16 cellular contexts compared by ENCODE assay signal in the genomic region with DNA sequence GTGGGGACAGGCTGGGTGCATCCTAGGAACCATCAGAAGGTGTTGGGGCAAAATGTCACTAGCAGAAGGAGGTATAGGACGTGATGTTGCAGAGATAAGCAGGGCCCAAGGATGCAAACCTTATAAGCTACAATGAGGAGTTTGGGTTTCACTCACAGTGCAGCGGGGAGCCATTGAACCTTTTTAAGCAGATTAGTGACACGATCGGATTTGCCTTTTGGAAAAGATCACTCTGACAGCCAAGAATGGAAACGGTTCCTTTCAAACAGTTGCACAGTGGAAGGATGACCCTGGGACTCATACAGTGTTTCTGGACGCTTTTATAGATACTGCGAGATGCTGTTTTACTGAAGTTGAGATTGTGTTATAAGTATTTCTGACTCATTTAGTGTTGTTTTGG.
A peak's percentile ranks its signal among the peaks of the same experiment; 100 is the strongest.
DNase-seq lines count a peak whose midpoint lies in the region; ATAC-seq and TF ChIP-seq lines count a peak whose summit lies in the region.
"Had no signal": no experiment of that assay in that cellular context is flagged by ENCODE, and none has a peak within 500 bp of the region (broad histone marks: within the 10 kb centered on the region; RNA-seq: fewer than 3 reads in every experiment).

No MANE protein-coding gene starts in this region.

- H3K27ac ChIP-seq in upper lobe of left lung, result no peak overlapping the region
- H3K27ac ChIP-seq: 22Rv1; BLaER1 treated with 17β-estradiol and CSF1 and Interleukin-3, amounts not matched to agents 10 nM and 100 nM had no signal

- ATAC-seq in upper lobe of left lung (ENCODE audit: low FRiP score in 2 of 2) (no peak), GM18502 (IDR thresholded peaks at IDR 0.05; ENCODE audit: poor library complexity, unreplicated experiment) (no peak)

- no peak for DNase-seq in T-helper 1 cell
- peak; percentile 47 for DNase-seq in NCI-H82 treated with DMSO at 0.1 percent for 48 hours (lab: John Stamatoyannopoulos, UW; ENCODE audit: unreplicated experiment)
- DNase-seq in endothelial cell (ENCODE audit: low spot score), result no peak
- DNase-seq in stimulated activated CD8-positive, alpha-beta memory T cell treated with anti-CD3 and anti-CD28 coated beads, Interleukin-4, amount 100 ng/mL, for 48 hours, result peak; percentile 9
- DNase-seq in activated gamma-delta T cell treated with Interleukin-2 at 50 U/mL for 16 hours, result no peak
- DNase-seq in upper lobe of left lung, result no peak
- DNase-seq: Calu3; CD4-positive, CD25-positive, alpha-beta regulatory T cell; DND-41; GDM1; GOT3 had no signal

- no peaks in the 10 kb centered on the region for H3K9me3 Mint-ChIP-seq in T-helper 1 cell treated with Interleukin-12 subunit alpha and Interleukin-12 subunit beta and Interleukin-4 antibody, amounts not matched to agents 30 μg/mL and 1 μg/mL, for 36 hours
- no peaks in the 10 kb centered on the region for H3K9me3 Mint-ChIP-seq in endothelial cell (ENCODE audit: unreplicated experiment)

- H3K36me3 Mint-ChIP-seq in T-helper 1 cell treated with Interleukin-12 subunit alpha and Interleukin-12 subunit beta and Interleukin-4 antibody, amounts not matched to agents 30 μg/mL and 1 μg/mL, for 36 hours (ENCODE audit: low read depth), result peaks cover 39% of the 10 kb centered on the region
- H3K36me3 Mint-ChIP-seq in endothelial cell (ENCODE audit: low read depth, unreplicated experiment), result peaks cover 8% of the 10 kb centered on the region

- no peaks in the 10 kb centered on the region for H3K4me1 Mint-ChIP-seq in T-helper 1 cell treated with Interleukin-12 subunit alpha and Interleukin-12 subunit beta and Interleukin-4 antibody, amounts not matched to agents 30 μg/mL and 1 μg/mL, for 36 hours (ENCODE audit: low read depth)
- H3K4me1 Mint-ChIP-seq in endothelial cell (ENCODE audit: unreplicated experiment), result peaks cover 43% of the 10 kb centered on the region

- no peak overlapping the region for H3K4me3 ChIP-seq in upper lobe of left lung
- H3K4me3 ChIP-seq: BLaER1 treated with 17β-estradiol and CSF1 and Interleukin-3, amounts not matched to agents 10 nM and 100 nM; HAP-1 had no signal

- no peaks in the 10 kb centered on the region for H3K4me1 ChIP-seq in upper lobe of left lung
- H3K4me1 ChIP-seq: BLaER1 treated with 17β-estradiol and CSF1 and Interleukin-3, amounts not matched to agents 10 nM and 100 nM; HAP-1 had no signal

- TF ChIP-seq EP300 in upper lobe of left lung (IDR thresholded peaks at IDR 0.05), result no peak

- TF ChIP-seq CTCF in endothelial cell (IDR thresholded peaks at IDR 0.05; ENCODE audit: unreplicated experiment) (no peak), upper lobe of left lung (IDR thresholded peaks at IDR 0.05) (no peak)

- H3K27me3 Mint-ChIP-seq in T-helper 1 cell treated with Interleukin-12 subunit alpha and Interleukin-12 subunit beta and Interleukin-4 antibody, amounts not matched to agents 30 μg/mL and 1 μg/mL, for 36 hours (ENCODE audit: low read depth), result no peaks in the 10 kb centered on the region
- H3K27me3 Mint-ChIP-seq in endothelial cell (ENCODE audit: unreplicated experiment), result peaks cover 5% of the 10 kb centered on the region
- H3K27me3 Mint-ChIP-seq: CD4-positive, CD25-positive, alpha-beta regulatory T cell had no signal

- H3K36me3 ChIP-seq in upper lobe of left lung, result peaks cover 0 to 4% (median 0%) of the 10 kb centered on the region in 4 donors
- H3K36me3 ChIP-seq: HAP-1 had no signal

- no peak for TF ChIP-seq POLR2A in upper lobe of left lung (IDR thresholded peaks at IDR 0.05)

- H3K27ac Mint-ChIP-seq in T-helper 1 cell treated with Interleukin-12 subunit alpha and Interleukin-12 subunit beta and Interleukin-4 antibody, amounts not matched to agents 30 μg/mL and 1 μg/mL, for 36 hours, result peak overlapping the region; percentile 11
- peak overlapping the region; percentile 68 for H3K27ac Mint-ChIP-seq in endothelial cell (ENCODE audit: unreplicated experiment)
- H3K27ac Mint-ChIP-seq: CD4-positive, CD25-positive, alpha-beta regulatory T cell had no signal

- WGBS in upper lobe of left lung, 2 donors, result 77 to 87% methylated on average over 7 of the region's 7 CpGs

- H3K9me3 ChIP-seq in upper lobe of left lung, result no peaks in the 10 kb centered on the region
- H3K9me3 ChIP-seq: BLaER1 treated with 17β-estradiol and CSF1 and Interleukin-3, amounts not matched to agents 10 nM and 100 nM; HAP-1 had no signal

- H3K4me3 Mint-ChIP-seq in T-helper 1 cell treated with Interleukin-12 subunit alpha and Interleukin-12 subunit beta and Interleukin-4 antibody, amounts not matched to agents 30 μg/mL and 1 μg/mL, for 36 hours, result no peak overlapping the region
- H3K4me3 Mint-ChIP-seq in endothelial cell (ENCODE audit: unreplicated experiment), result peak overlapping the region; percentile 20
- H3K4me3 Mint-ChIP-seq: CD4-positive, CD25-positive, alpha-beta regulatory T cell had no signal

- no peaks in the 10 kb centered on the region for H3K27me3 ChIP-seq in upper lobe of left lung
- H3K27me3 ChIP-seq: BLaER1 treated with 17β-estradiol and CSF1 and Interleukin-3, amounts not matched to agents 10 nM and 100 nM had no signal

Comparison
In these comparisons a context has a peak if more than half of its experiments do, and no peak if none do; other contexts are left out.
1. DNase-seq: peak in NCI-H82 treated with DMSO at 0.1 percent for 48 hours (single experiment) and stimulated activated CD8-positive, alpha-beta memory T cell treated with anti-CD3 and anti-CD28 coated beads, Interleukin-4, amount 100 ng/mL, for 48 hours (single experiment); none in T-helper 1 cell (0 of 5), endothelial cell (single experiment), activated gamma-delta T cell treated with Interleukin-2 at 50 U/mL for 16 hours (single experiment) and upper lobe of left lung (0 of 2).